Comparison of ENCODE assay signal across 1 cellular context in genomic region chr6:30781697-30782424, GRCh38.
A peak's percentile ranks its signal among the peaks of the same experiment; 100 is the strongest.
TF ChIP-seq lines count a peak whose summit lies in the region.

No MANE protein-coding gene starts in this region.

TF ChIP-seq in HepG2, 621 proteins besides CTCF, POLR2A, EP300 and RAD21 (continued from another document and continues in another):
- TF ChIP-seq FLYWCH1 (CRISPR knock-in tag; IDR thresholded peaks at IDR 0.05) (no peak), ZBTB20 (CRISPR knock-in tag; IDR thresholded peaks at IDR 0.05; ENCODE audit: borderline replicate concordance, low read depth) (peak; percentile 94), ZNF816 (CRISPR knock-in tag; IDR thresholded peaks at IDR 0.05; ENCODE audit: borderline replicate concordance) (peak; percentile 80; the same call in 1 of the 2 replicates), ZNF546 (CRISPR knock-in tag; conservative IDR thresholded peaks at IDR 0.05) (peak; percentile 81; the same call in 1 of the 2 replicates), FOXM1 (CRISPR knock-in tag; IDR thresholded peaks at IDR 0.05) (no peak), HNRNPK (IDR thresholded peaks at IDR 0.05; ENCODE audit: low read depth, low read length, poor library complexity, severe bottlenecking) (no peak), MED13 (CRISPR knock-in tag; IDR thresholded peaks at IDR 0.05) (peak; percentile 87; the same call in 1 of the 2 replicates), ZNF552 (CRISPR knock-in tag; IDR thresholded peaks at IDR 0.05; ENCODE audit: borderline replicate concordance) (peak; percentile 93), ZC3H13 (CRISPR knock-in tag; IDR thresholded peaks at IDR 0.05) (no peak), MLLT10 (CRISPR knock-in tag; IDR thresholded peaks at IDR 0.05) (no peak), KAT2B (IDR thresholded peaks at IDR 0.05; ENCODE audit: borderline replicate concordance, low read depth, low read length) (peak; percentile 91), ZNF501 (CRISPR knock-in tag; IDR thresholded peaks at IDR 0.05) (peak; percentile 94), GTF2F1 (IDR thresholded peaks at IDR 0.05; ENCODE audit: low read length) (peak; percentile 55; the same call in 1 of the 2 replicates), AKAP8 (CRISPR knock-in tag; IDR thresholded peaks at IDR 0.05) (0 out of 2 replicates have a peak, but pooled peaks have one; percentile 56), MXD4 (CRISPR knock-in tag; IDR thresholded peaks at IDR 0.05) (peak; percentile 51; the same call in 1 of the 2 replicates), SNRNP70 (IDR thresholded peaks at IDR 0.05; ENCODE audit: low read depth, low read length) (no peak), RFX1 (IDR thresholded peaks at IDR 0.05) (no peak), TP53 (CRISPR knock-in tag; conservative IDR thresholded peaks at IDR 0.05) (peak; percentile 88), ZNF777 (CRISPR knock-in tag; IDR thresholded peaks at IDR 0.05) (peak; percentile 61; the same call in 1 of the 2 replicates), STAT6 (CRISPR knock-in tag; IDR thresholded peaks at IDR 0.05; ENCODE audit: borderline replicate concordance) (peak; percentile 95; the same call in 1 of the 2 replicates), RAD51 (IDR thresholded peaks at IDR 0.05; ENCODE audit: borderline replicate concordance) (peak; percentile 68), HBP1 (CRISPR knock-in tag; IDR thresholded peaks at IDR 0.05; ENCODE audit: low read depth) (peak; percentile 66), KMT2A (CRISPR knock-in tag; IDR thresholded peaks at IDR 0.05) (peak; percentile 70), ZFP36L2 (CRISPR knock-in tag; IDR thresholded peaks at IDR 0.05) (no peak), JUNB (CRISPR knock-in tag; IDR thresholded peaks at IDR 0.05; ENCODE audit: borderline replicate concordance) (peak; percentile 52; the same call in 1 of the 2 replicates), POLR2AphosphoS2 (IDR thresholded peaks at IDR 0.05; ENCODE audit: low read depth, low read length) (no peak), ZNF746 (CRISPR knock-in tag; IDR thresholded peaks at IDR 0.05) (peak; percentile 90), BCL6 (CRISPR knock-in tag; IDR thresholded peaks at IDR 0.05) (peak; percentile 100), HNRNPUL1 (IDR thresholded peaks at IDR 0.05; ENCODE audit: low read depth, low read length) (no peak), ZNF235 (CRISPR knock-in tag; IDR thresholded peaks at IDR 0.05; ENCODE audit: borderline replicate concordance) (peak; percentile 60; the same call in 1 of the 2 replicates), IKZF4 (CRISPR knock-in tag; IDR thresholded peaks at IDR 0.05; ENCODE audit: borderline replicate concordance, low read depth, not compliant biosample characterization) (no peak), ZC3H4 (CRISPR knock-in tag; IDR thresholded peaks at IDR 0.05; ENCODE audit: borderline replicate concordance) (0 out of 2 replicates have a peak, but pooled peaks have one; percentile 26), TSC22D2 (CRISPR knock-in tag; IDR thresholded peaks at IDR 0.05; ENCODE audit: borderline replicate concordance) (peak; percentile 22; the same call in 1 of the 2 replicates), ZNF616 (CRISPR knock-in tag; IDR thresholded peaks at IDR 0.05; ENCODE audit: low read depth) (no peak), NFKBIZ (CRISPR knock-in tag; IDR thresholded peaks at IDR 0.05) (peak; percentile 95), ZSCAN21 (CRISPR knock-in tag; IDR thresholded peaks at IDR 0.05; ENCODE audit: borderline replicate concordance) (peak; percentile 66; the same call in 1 of the 2 replicates), ETV5 (CRISPR knock-in tag; IDR thresholded peaks at IDR 0.05; ENCODE audit: borderline replicate concordance) (peak; percentile 100), ERF (CRISPR knock-in tag; IDR thresholded peaks at IDR 0.05) (peak; percentile 98), HES4 (CRISPR knock-in tag; IDR thresholded peaks at IDR 0.05; ENCODE audit: borderline replicate concordance) (peak; percentile 41; the same call in 1 of the 2 replicates), TAF15 (IDR thresholded peaks at IDR 0.05; ENCODE audit: low read depth, low read length, poor library complexity, severe bottlenecking) (no peak), ZEB1 (IDR thresholded peaks at IDR 0.05; ENCODE audit: insufficient replicate concordance, low read depth) (peak; percentile 66), IRF2 (CRISPR knock-in tag; IDR thresholded peaks at IDR 0.05) (peak; percentile 96), ZNF615 (CRISPR knock-in tag; IDR thresholded peaks at IDR 0.05; ENCODE audit: borderline replicate concordance) (peak; percentile 38; the same call in 1 of the 2 replicates)
- TF ChIP-seq, protein P1, sequence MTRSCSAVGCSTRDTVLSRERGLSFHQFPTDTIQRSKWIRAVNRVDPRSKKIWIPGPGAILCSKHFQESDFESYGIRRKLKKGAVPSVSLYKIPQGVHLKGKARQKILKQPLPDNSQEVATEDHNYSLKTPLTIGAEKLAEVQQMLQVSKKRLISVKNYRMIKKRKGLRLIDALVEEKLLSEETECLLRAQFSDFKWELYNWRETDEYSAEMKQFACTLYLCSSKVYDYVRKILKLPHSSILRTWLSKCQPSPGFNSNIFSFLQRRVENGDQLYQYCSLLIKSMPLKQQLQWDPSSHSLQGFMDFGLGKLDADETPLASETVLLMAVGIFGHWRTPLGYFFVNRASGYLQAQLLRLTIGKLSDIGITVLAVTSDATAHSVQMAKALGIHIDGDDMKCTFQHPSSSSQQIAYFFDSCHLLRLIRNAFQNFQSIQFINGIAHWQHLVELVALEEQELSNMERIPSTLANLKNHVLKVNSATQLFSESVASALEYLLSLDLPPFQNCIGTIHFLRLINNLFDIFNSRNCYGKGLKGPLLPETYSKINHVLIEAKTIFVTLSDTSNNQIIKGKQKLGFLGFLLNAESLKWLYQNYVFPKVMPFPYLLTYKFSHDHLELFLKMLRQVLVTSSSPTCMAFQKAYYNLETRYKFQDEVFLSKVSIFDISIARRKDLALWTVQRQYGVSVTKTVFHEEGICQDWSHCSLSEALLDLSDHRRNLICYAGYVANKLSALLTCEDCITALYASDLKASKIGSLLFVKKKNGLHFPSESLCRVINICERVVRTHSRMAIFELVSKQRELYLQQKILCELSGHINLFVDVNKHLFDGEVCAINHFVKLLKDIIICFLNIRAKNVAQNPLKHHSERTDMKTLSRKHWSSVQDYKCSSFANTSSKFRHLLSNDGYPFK (CRISPR knock-in tag; IDR thresholded peaks at IDR 0.05; ENCODE audit: borderline replicate concordance), result peak; percentile 58; the same call in 1 of the 2 replicates
- TF ChIP-seq, protein P2, sequence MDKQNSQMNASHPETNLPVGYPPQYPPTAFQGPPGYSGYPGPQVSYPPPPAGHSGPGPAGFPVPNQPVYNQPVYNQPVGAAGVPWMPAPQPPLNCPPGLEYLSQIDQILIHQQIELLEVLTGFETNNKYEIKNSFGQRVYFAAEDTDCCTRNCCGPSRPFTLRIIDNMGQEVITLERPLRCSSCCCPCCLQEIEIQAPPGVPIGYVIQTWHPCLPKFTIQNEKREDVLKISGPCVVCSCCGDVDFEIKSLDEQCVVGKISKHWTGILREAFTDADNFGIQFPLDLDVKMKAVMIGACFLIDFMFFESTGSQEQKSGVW (CRISPR knock-in tag; IDR thresholded peaks at IDR 0.05; ENCODE audit: borderline replicate concordance), result no peak
- TF ChIP-seq, protein P3, sequence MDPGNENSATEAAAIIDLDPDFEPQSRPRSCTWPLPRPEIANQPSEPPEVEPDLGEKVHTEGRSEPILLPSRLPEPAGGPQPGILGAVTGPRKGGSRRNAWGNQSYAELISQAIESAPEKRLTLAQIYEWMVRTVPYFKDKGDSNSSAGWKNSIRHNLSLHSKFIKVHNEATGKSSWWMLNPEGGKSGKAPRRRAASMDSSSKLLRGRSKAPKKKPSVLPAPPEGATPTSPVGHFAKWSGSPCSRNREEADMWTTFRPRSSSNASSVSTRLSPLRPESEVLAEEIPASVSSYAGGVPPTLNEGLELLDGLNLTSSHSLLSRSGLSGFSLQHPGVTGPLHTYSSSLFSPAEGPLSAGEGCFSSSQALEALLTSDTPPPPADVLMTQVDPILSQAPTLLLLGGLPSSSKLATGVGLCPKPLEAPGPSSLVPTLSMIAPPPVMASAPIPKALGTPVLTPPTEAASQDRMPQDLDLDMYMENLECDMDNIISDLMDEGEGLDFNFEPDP (CRISPR knock-in tag; conservative IDR thresholded peaks at IDR 0.05), result no peak
- TF ChIP-seq, protein P4, sequence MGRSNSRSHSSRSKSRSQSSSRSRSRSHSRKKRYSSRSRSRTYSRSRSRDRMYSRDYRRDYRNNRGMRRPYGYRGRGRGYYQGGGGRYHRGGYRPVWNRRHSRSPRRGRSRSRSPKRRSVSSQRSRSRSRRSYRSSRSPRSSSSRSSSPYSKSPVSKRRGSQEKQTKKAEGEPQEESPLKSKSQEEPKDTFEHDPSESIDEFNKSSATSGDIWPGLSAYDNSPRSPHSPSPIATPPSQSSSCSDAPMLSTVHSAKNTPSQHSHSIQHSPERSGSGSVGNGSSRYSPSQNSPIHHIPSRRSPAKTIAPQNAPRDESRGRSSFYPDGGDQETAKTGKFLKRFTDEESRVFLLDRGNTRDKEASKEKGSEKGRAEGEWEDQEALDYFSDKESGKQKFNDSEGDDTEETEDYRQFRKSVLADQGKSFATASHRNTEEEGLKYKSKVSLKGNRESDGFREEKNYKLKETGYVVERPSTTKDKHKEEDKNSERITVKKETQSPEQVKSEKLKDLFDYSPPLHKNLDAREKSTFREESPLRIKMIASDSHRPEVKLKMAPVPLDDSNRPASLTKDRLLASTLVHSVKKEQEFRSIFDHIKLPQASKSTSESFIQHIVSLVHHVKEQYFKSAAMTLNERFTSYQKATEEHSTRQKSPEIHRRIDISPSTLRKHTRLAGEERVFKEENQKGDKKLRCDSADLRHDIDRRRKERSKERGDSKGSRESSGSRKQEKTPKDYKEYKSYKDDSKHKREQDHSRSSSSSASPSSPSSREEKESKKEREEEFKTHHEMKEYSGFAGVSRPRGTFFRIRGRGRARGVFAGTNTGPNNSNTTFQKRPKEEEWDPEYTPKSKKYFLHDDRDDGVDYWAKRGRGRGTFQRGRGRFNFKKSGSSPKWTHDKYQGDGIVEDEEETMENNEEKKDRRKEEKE (IDR thresholded peaks at IDR 0.05), result no peak
- TF ChIP-seq, protein P5, sequence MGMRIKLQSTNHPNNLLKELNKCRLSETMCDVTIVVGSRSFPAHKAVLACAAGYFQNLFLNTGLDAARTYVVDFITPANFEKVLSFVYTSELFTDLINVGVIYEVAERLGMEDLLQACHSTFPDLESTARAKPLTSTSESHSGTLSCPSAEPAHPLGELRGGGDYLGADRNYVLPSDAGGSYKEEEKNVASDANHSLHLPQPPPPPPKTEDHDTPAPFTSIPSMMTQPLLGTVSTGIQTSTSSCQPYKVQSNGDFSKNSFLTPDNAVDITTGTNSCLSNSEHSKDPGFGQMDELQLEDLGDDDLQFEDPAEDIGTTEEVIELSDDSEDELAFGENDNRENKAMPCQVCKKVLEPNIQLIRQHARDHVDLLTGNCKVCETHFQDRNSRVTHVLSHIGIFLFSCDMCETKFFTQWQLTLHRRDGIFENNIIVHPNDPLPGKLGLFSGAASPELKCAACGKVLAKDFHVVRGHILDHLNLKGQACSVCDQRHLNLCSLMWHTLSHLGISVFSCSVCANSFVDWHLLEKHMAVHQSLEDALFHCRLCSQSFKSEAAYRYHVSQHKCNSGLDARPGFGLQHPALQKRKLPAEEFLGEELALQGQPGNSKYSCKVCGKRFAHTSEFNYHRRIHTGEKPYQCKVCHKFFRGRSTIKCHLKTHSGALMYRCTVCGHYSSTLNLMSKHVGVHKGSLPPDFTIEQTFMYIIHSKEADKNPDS (CRISPR knock-in tag; IDR thresholded peaks at IDR 0.05), result peak; percentile 90; the same call in 1 of the 2 replicates
- TF ChIP-seq, protein P6, sequence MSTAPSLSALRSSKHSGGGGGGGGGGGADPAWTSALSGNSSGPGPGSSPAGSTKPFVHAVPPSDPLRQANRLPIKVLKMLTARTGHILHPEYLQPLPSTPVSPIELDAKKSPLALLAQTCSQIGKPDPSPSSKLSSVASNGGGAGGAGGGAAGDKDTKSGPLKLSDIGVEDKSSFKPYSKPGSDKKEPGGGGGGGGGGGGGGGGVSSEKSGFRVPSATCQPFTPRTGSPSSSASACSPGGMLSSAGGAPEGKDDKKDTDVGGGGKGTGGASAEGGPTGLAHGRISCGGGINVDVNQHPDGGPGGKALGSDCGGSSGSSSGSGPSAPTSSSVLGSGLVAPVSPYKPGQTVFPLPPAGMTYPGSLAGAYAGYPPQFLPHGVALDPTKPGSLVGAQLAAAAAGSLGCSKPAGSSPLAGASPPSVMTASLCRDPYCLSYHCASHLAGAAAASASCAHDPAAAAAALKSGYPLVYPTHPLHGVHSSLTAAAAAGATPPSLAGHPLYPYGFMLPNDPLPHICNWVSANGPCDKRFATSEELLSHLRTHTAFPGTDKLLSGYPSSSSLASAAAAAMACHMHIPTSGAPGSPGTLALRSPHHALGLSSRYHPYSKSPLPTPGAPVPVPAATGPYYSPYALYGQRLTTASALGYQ (CRISPR knock-in tag; IDR thresholded peaks at IDR 0.05), result peak; percentile 92; the same call in 1 of the 2 replicates
